Comparison of ENCODE assay signal across 23 cellular contexts in the genomic region with DNA sequence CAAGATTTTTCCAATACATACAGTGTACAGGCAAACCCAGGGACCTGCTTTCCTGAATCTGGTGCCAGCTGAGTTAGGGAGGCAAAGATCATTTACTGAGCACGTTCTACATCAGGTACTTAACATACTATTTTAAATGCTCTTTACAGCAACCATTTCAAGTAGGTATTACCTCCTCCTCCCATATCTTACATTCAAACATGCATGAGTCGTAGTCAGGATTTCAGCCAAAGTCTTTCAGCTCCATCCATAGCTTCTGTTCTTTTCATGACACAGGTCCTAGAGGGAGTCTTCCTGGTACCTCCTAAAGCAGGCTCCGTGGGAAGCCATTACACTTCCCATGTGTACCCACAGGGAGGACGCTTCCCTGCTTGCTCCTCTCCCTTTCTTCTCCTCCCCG. TPM values are rescaled to one million over a fixed set of nuclear protein-coding genes. Genes with fewer than 3 reads are reported as not detected.
DNase-seq lines count a peak whose midpoint lies in the region; ATAC-seq, FAIRE-seq and TF ChIP-seq lines count a peak whose summit lies in the region.
"Had no signal": no experiment of that assay in that cellular context is flagged by ENCODE, and none has a peak within 500 bp of the region (broad histone marks: within the 10 kb centered on the region; RNA-seq: fewer than 3 reads in every experiment).

No MANE protein-coding gene starts in this region.

- FAIRE-seq in GM12891 (lab: Jason Lieb, UNC), result no peak
- FAIRE-seq: H1 had no signal

- no peaks in the 10 kb centered on the region for H3K36me3 ChIP-seq in Caco-2 (ENCODE audit: control insufficient read depth, insufficient read depth, low read length)
- H3K36me3 ChIP-seq: heart right ventricle had no signal

- H3K9me3 ChIP-seq in Caco-2, result no peaks in the 10 kb centered on the region
- H3K9me3 ChIP-seq: heart right ventricle, tibial nerve had no signal

- H3K9me3 Mint-ChIP-seq in Caco-2 (ENCODE audit: unreplicated experiment) (no peaks in the 10 kb centered on the region), T-cell (no peaks in the 10 kb centered on the region)
- H3K9me3 Mint-ChIP-seq: activated T-helper 17 cell treated with anti-CD3 and anti-CD28 coated beads, Interleukin-2, amount 50 U/mL, for 72 hours; CD4-positive, alpha-beta memory T cell; stimulated activated naive CD8-positive, alpha-beta T cell treated with anti-CD3 and anti-CD28 coated beads, Interleukin-15, Interleukin-2, amounts not matched to agents 100 ng/mL and 50 ng/mL, for 24 hours had no signal

- in situ Hi-C loops in astrocyte of the cerebellum (cut with HindIII; ENCODE audit: low sequenced_read_pairs), result loop anchor here (25.0 kb wide), 1 partner anchor 92 kb away; no protein-coding TSS in a partner anchor

- H3K4me1 Mint-ChIP-seq in Caco-2 (ENCODE audit: low read depth, unreplicated experiment) (peaks cover 5% of the 10 kb centered on the region), T-cell (no peaks in the 10 kb centered on the region)
- H3K4me1 Mint-ChIP-seq: activated T-helper 17 cell treated with anti-CD3 and anti-CD28 coated beads, Interleukin-2, amount 50 U/mL, for 72 hours had no signal

- H3K27ac Mint-ChIP-seq in Caco-2 (ENCODE audit: unreplicated experiment) (peak overlapping the region; percentile 22), T-cell (no peak overlapping the region)
- H3K27ac Mint-ChIP-seq: activated CD8-positive, alpha-beta memory T cell treated with anti-CD3 and anti-CD28 coated beads, Interleukin-2, amount 10 ng/mL, durations not matched to agents 7 days and 5 days; activated T-helper 17 cell treated with anti-CD3 and anti-CD28 coated beads, Interleukin-2, amount 50 U/mL, for 72 hours; naive B cell; stimulated activated naive CD8-positive, alpha-beta T cell treated with anti-CD3 and anti-CD28 coated beads, Interleukin-15, Interleukin-2, amounts not matched to agents 100 ng/mL and 50 ng/mL, for 24 hours had no signal

- intact Hi-C loops in Caco-2 (cut with micrococcal nuclease; ENCODE audit: unreplicated experiment), result loop anchor here (2.0 to 5.0 kb wide), 4 partner anchors 43 to 597 kb away; no protein-coding TSS in a partner anchor

- no peak for ATAC-seq in HG02571 (IDR thresholded peaks at IDR 0.05; ENCODE audit: unreplicated experiment)
- ATAC-seq in T-cell (replicated peaks in 1 of 4), result no peak
- ATAC-seq: activated CD8-positive, alpha-beta memory T cell treated with anti-CD3 and anti-CD28 coated beads, Interleukin-2, amount 10 ng/mL, durations not matched to agents 7 days and 5 days; activated T-helper 17 cell treated with anti-CD3 and anti-CD28 coated beads, Interleukin-2, amount 50 U/mL, for 72 hours; esophagus mucosa had no signal

- no peaks in the 10 kb centered on the region for H3K36me3 Mint-ChIP-seq in Caco-2 (ENCODE audit: insufficient read depth, unreplicated experiment)
- H3K36me3 Mint-ChIP-seq in T-cell, result peaks cover 3% of the 10 kb centered on the region
- H3K36me3 Mint-ChIP-seq: activated CD8-positive, alpha-beta memory T cell treated with anti-CD3 and anti-CD28 coated beads, Interleukin-2, amount 10 ng/mL, durations not matched to agents 7 days and 5 days; naive B cell had no signal

- CTCF ChIA-PET in Caco-2 (lab: Charles Lee) (no interaction called here), T-cell (lab: Charles Lee) (no interaction called here)

- H3K27me3 Mint-ChIP-seq in Caco-2 (ENCODE audit: insufficient read depth, unreplicated experiment) (no peaks in the 10 kb centered on the region), T-cell (no peaks in the 10 kb centered on the region)
- H3K27me3 Mint-ChIP-seq: activated CD8-positive, alpha-beta memory T cell treated with anti-CD3 and anti-CD28 coated beads, Interleukin-2, amount 10 ng/mL, durations not matched to agents 7 days and 5 days; activated T-helper 17 cell treated with anti-CD3 and anti-CD28 coated beads, Interleukin-2, amount 50 U/mL, for 72 hours; CD4-positive, alpha-beta memory T cell; naive B cell; stimulated activated naive CD8-positive, alpha-beta T cell treated with anti-CD3 and anti-CD28 coated beads, Interleukin-15, Interleukin-2, amounts not matched to agents 100 ng/mL and 50 ng/mL, for 24 hours had no signal

- H3K4me3 ChIP-seq in Caco-2 (ENCODE audit: low read depth, low read length) (no peak overlapping the region), astrocyte of the cerebellum (ENCODE audit: low read depth, low read length) (no peak overlapping the region), foreskin fibroblast (ENCODE audit: low read depth in 1 of 2, low read length in 2 of 2) (no peak overlapping the region)
- H3K4me3 ChIP-seq: heart right ventricle, skin epidermis, tibial nerve had no signal

- no peak for TF ChIP-seq CTCF in Caco-2 (IDR thresholded peaks at IDR 0.05; ENCODE audit: insufficient read depth in 1 of 2, low read depth in 1 of 2, low read length in 1 of 2, severe bottlenecking in 1 of 2, unreplicated experiment in 1 of 2)
- no peak for TF ChIP-seq CTCF in astrocyte of the cerebellum (IDR thresholded peaks at IDR 0.05; ENCODE audit: low read depth, low read length, missing control alignments)
- TF ChIP-seq CTCF in foreskin fibroblast (IDR thresholded peaks at IDR 0.05; ENCODE audit: low read depth, low read length), result no peak

- no peak overlapping the region for H3K4me3 Mint-ChIP-seq in Caco-2 (ENCODE audit: unreplicated experiment)
- no peak overlapping the region for H3K4me3 Mint-ChIP-seq in T-cell
- H3K4me3 Mint-ChIP-seq: activated CD8-positive, alpha-beta memory T cell treated with anti-CD3 and anti-CD28 coated beads, Interleukin-2, amount 10 ng/mL, durations not matched to agents 7 days and 5 days; activated T-helper 17 cell treated with anti-CD3 and anti-CD28 coated beads, Interleukin-2, amount 50 U/mL, for 72 hours; CD4-positive, alpha-beta memory T cell; stimulated activated naive CD8-positive, alpha-beta T cell treated with anti-CD3 and anti-CD28 coated beads, Interleukin-15, Interleukin-2, amounts not matched to agents 100 ng/mL and 50 ng/mL, for 24 hours had no signal

- no peak for TF ChIP-seq POLR2A in GM12891 (IDR thresholded peaks at IDR 0.05; ENCODE audit: low read depth, low read length)

- POLR2A ChIA-PET in Caco-2 (lab: Charles Lee), result no interaction called here
- POLR2A ChIA-PET in T-cell (lab: Charles Lee), result no interaction called here

- H3K27me3 ChIP-seq in Caco-2 (replicated peaks; ENCODE audit: control insufficient read depth, insufficient read depth, low read length), result no peaks in the 10 kb centered on the region
- H3K27me3 ChIP-seq: heart right ventricle, tibial nerve had no signal

- H3K4me1 ChIP-seq in Caco-2, result peaks cover 15% of the 10 kb centered on the region

- no TSS peak for BruUV-seq in Caco-2 (replicated peaks; lab: Mats Ljungman, UMichigan)

- DNase-seq in Caco-2 (no peak), HT1080 (ENCODE audit: low read depth) (peak; percentile 46), astrocyte of the cerebellum (ENCODE audit: low read depth) (peak; percentile 24), foreskin fibroblast (peak; percentile 34 to 72), GM12891 (ENCODE audit: insufficient read length, low spot score) (no peak), T-cell (no peak)
- no peak for DNase-seq in activated effector memory CD4-positive, alpha-beta T cell treated with Interleukin-2 at 50 U/mL for 16 hours
- DNase-seq: activated CD4-positive, alpha-beta T cell treated with anti-CD3 and anti-CD28 coated beads for 4 hours; activated CD8-positive, alpha-beta memory T cell treated with anti-CD3 and anti-CD28 coated beads, Interleukin-2, amount 10 ng/mL, durations not matched to agents 7 days and 5 days; CD4-positive, alpha-beta memory T cell; effector CD4-positive, alpha-beta T cell; heart right ventricle; naive B cell; NCI-H2081; NCI-H510A treated with DMSO at 0.1 percent for 48 hours; SW 1271 had no signal

TF ChIP-seq in GM12891, 5 proteins besides CTCF, POLR2A, EP300 and RAD21:
- no peak for TF ChIP-seq SPI1 (IDR thresholded peaks at IDR 0.05; ENCODE audit: low read depth, low read length)
- no peak for TF ChIP-seq PAX5 (IDR thresholded peaks at IDR 0.05; ENCODE audit: insufficient read depth, low read length, severe bottlenecking)
- no peak for TF ChIP-seq POU2F2 (IDR thresholded peaks at IDR 0.05; ENCODE audit: low read depth, low read length)
- TF ChIP-seq POLR2AphosphoS5 (IDR thresholded peaks at IDR 0.05; ENCODE audit: low read depth, low read length), result no peak
- TF ChIP-seq TAF1 (IDR thresholded peaks at IDR 0.05; ENCODE audit: low read depth, low read length), result no peak

RNA-seq across cellular contexts. Expression of gene KCNV2, which starts 11.7 kb away (rescaled TPM):
- total RNA-seq in Caco-2 (2022) (not detected in 2 replicates), T-cell (not detected)
- total RNA-seq in HT1080 (2014; rRNA removed; shearing (Covaris generic)), result not detected in 2 replicates
- polyA plus RNA-seq in HT1080 (2015; cell fraction: cytosol; rRNA removed), result not detected in 2 replicates
- not detected in 2 replicates for polyA plus RNA-seq in HT1080 (2015; cell fraction: nucleus; rRNA removed)
- 0.22 TPM for polyA plus RNA-seq in GM12891 (2012; ENCODE audit: low read depth, missing spikeins)
- total RNA-seq: activated CD8-positive, alpha-beta memory T cell treated with anti-CD3 and anti-CD28 coated beads, Interleukin-2, amount 10 ng/mL, durations not matched to agents 7 days and 5 days; activated T-helper 17 cell treated with anti-CD3 and anti-CD28 coated beads, Interleukin-2, amount 50 U/mL, for 72 hours; CD4-positive, alpha-beta memory T cell; esophagus mucosa; H1; heart right ventricle; tibial nerve had no signal
- polyA plus RNA-seq: CD4-positive, alpha-beta memory T cell; H1; heart right ventricle had no signal

Comparison
In these comparisons a context has a peak if more than half of its experiments do, and no peak if none do; other contexts are left out.
1. DNase-seq: peak in HT1080 (single experiment), astrocyte of the cerebellum (single experiment) and foreskin fibroblast (2 of 2); none in Caco-2 (0 of 2), activated effector memory CD4-positive, alpha-beta T cell treated with Interleukin-2 at 50 U/mL for 16 hours (single experiment), GM12891 (single experiment) and T-cell (0 of 34).